In genomic region chr14:100076133-100076532, GRCh38 we compare ENCODE assay signal across 8 cellular contexts. TPM values are rescaled to one million over a fixed set of nuclear protein-coding genes. Genes with fewer than 3 reads are reported as not detected.
A peak's percentile ranks its signal among the peaks of the same experiment; 100 is the strongest.
DNase-seq lines count a peak whose midpoint lies in the region; ATAC-seq and TF ChIP-seq lines count a peak whose summit lies in the region.

No MANE protein-coding gene starts in this region.

- ATAC-seq in HG03565 (IDR thresholded peaks at IDR 0.05; ENCODE audit: unreplicated experiment), result peak; percentile 29
- peak; percentile 13 for ATAC-seq in foreskin keratinocyte
- ATAC-seq in gastrocnemius medialis, result peak; percentile 9 to 25
- ATAC-seq in GM21360 (IDR thresholded peaks at IDR 0.05; ENCODE audit: unreplicated experiment), result no peak
- ATAC-seq in GM18519 (IDR thresholded peaks at IDR 0.05; ENCODE audit: low FRiP score, unreplicated experiment), result no peak

- intact Hi-C loops in gastrocnemius medialis (cut with DNase I; ENCODE audit: low total_unique reads), result no loop called here

- no peak for TF ChIP-seq POLR2A in gastrocnemius medialis (IDR thresholded peaks at IDR 0.05)

- H3K9me3 ChIP-seq in gastrocnemius medialis, result no peaks in the 10 kb centered on the region

- no peak overlapping the region for H3K4me3 ChIP-seq in WI38 (ENCODE audit: low read depth, low read length)
- H3K4me3 ChIP-seq in gastrocnemius medialis, result no peak overlapping the region

- no peaks in the 10 kb centered on the region for H3K4me1 ChIP-seq in foreskin keratinocyte
- peaks cover 3 to 6% of the 10 kb centered on the region in 2 donors for H3K4me1 ChIP-seq in gastrocnemius medialis

- TF ChIP-seq CTCF in WI38 (IDR thresholded peaks at IDR 0.05; ENCODE audit: low read depth, low read length) (peak; percentile 29; the same call in 1 of the 2 replicates), foreskin keratinocyte (conservative IDR thresholded peaks at IDR 0.05) (peak; percentile 48), gastrocnemius medialis (IDR thresholded peaks at IDR 0.05 in 4 of 5, conservative IDR thresholded peaks at IDR 0.05 in 1 of 5) (peak in 2 of 5 experiments; percentile 12 to 22)

- no peaks in the 10 kb centered on the region for H3K36me3 ChIP-seq in gastrocnemius medialis

- H3K27ac ChIP-seq in foreskin keratinocyte, result no peak overlapping the region
- H3K27ac ChIP-seq in gastrocnemius medialis, result peak overlapping the region in 3 of 4 donors; percentile 27 to 32 (median 31)

- peak; percentile 35 for DNase-seq in GDM1 (lab: John Stamatoyannopoulos, UW)
- DNase-seq in foreskin keratinocyte, result no peak
- no peak for DNase-seq in gastrocnemius medialis
- DNase-seq in NCI-H69 (lab: John Stamatoyannopoulos, UW), result no peak

- in situ Hi-C loops in gastrocnemius medialis (cut with MboI; ENCODE audit: low sequenced_read_pairs in 4 of 4), result no loop called here

- H3K27me3 ChIP-seq in foreskin keratinocyte (no peaks in the 10 kb centered on the region), gastrocnemius medialis (no peaks in the 10 kb centered on the region)

RNA-seq across cellular contexts. Expression of gene EVL, which starts 10.9 kb away (rescaled TPM):
- 16.9 and 17.0 TPM in 2 replicates for total RNA-seq in foreskin keratinocyte
- polyA plus RNA-seq in foreskin keratinocyte, result 16.8 and 20.6 TPM in 2 replicates
- total RNA-seq in gastrocnemius medialis, result 10 to 100 TPM in 1 of 4 donors, 1 to 10 TPM in 3; 5.8 to 14.3 (median 9.5) TPM

Comparison
In these comparisons a context has a peak if more than half of its experiments do, and no peak if none do; other contexts are left out.
1. ATAC-seq: peak in HG03565 (single experiment), foreskin keratinocyte (single experiment) and gastrocnemius medialis (2 of 2); none in GM21360 (single experiment) and GM18519 (single experiment).